In genomic region chr2:40488927-40489677, GRCh38 we compare ENCODE assay signal across 9 cellular contexts. TPM values are rescaled to one million over a fixed set of nuclear protein-coding genes. Genes with fewer than 3 reads are reported as not detected.
A peak's percentile ranks its signal among the peaks of the same experiment; 100 is the strongest.
DNase-seq lines count a peak whose midpoint lies in the region; ATAC-seq and TF ChIP-seq lines count a peak whose summit lies in the region.
"Had no signal": no experiment of that assay in that cellular context is flagged by ENCODE, and none has a peak within 500 bp of the region (broad histone marks: within the 10 kb centered on the region; RNA-seq: fewer than 3 reads in every experiment).

No MANE protein-coding gene starts in this region.

- H3K4me3 Mint-ChIP-seq in brain (peak overlapping the region in 4 of 5 experiments; percentile 3 to 50 (median 18)), type B pancreatic cell (no peak overlapping the region)

- H3K27me3 Mint-ChIP-seq in brain (no peaks in the 10 kb centered on the region), type B pancreatic cell (peaks cover 12% of the 10 kb centered on the region)

- H3K27me3 ChIP-seq in mononuclear cell (ENCODE audit: insufficient read depth, low read length): no peaks in the 10 kb centered on the region

- DNase-seq in AG08395 (ENCODE audit: low spot score) (peak; percentile 32), type B pancreatic cell (ENCODE audit: extremely low spot score, unreplicated experiment) (no peak), midbrain (lab: John Stamatoyannopoulos, UW) (no peak)
- DNase-seq in stimulated activated CD4-positive, alpha-beta T cell treated with anti-CD3 and anti-CD28 coated beads, Interleukin-2, amount 100 ng/mL, for 24 hours: no peak

- TF ChIP-seq CTCF in brain (conservative IDR thresholded peaks at IDR 0.05): no peak
- TF ChIP-seq CTCF in type B pancreatic cell (conservative IDR thresholded peaks at IDR 0.05): no peak

- ATAC-seq in HG03432 (IDR thresholded peaks at IDR 0.05; ENCODE audit: unreplicated experiment): peak; percentile 82
- ATAC-seq in GM18502 (IDR thresholded peaks at IDR 0.05; ENCODE audit: poor library complexity, unreplicated experiment): no peak

- peaks cover 29% of the 10 kb centered on the region for H3K4me1 Mint-ChIP-seq in brain
- peaks cover 17% of the 10 kb centered on the region for H3K4me1 Mint-ChIP-seq in type B pancreatic cell (ENCODE audit: unreplicated experiment)

- peak overlapping the region; percentile 7 for H3K4me3 ChIP-seq in mononuclear cell (ENCODE audit: low read length)

- H3K9me3 ChIP-seq in mononuclear cell (ENCODE audit: low read depth, low read length): no peaks in the 10 kb centered on the region

- H3K9me3 Mint-ChIP-seq in brain: peaks cover 0 to 4% (median 4%) of the 10 kb centered on the region in 5 experiments
- no peaks in the 10 kb centered on the region for H3K9me3 Mint-ChIP-seq in type B pancreatic cell

- peaks cover 41% of the 10 kb centered on the region for H3K4me1 ChIP-seq in mononuclear cell (ENCODE audit: insufficient read depth, low read length)

- no peaks in the 10 kb centered on the region for H3K36me3 Mint-ChIP-seq in brain
- H3K36me3 Mint-ChIP-seq in type B pancreatic cell: no peaks in the 10 kb centered on the region
- H3K36me3 Mint-ChIP-seq: activated naive CD4-positive, alpha-beta T cell treated with anti-CD3 and anti-CD28 coated beads, Interleukin-2, amount 50 U/mL, for 72 hours had no signal

- H3K27ac Mint-ChIP-seq in brain (peak overlapping the region in 2 of 5 experiments; percentile 5 to 6), type B pancreatic cell (no peak overlapping the region)

RNA-seq across cellular contexts. Expression of gene SLC8A1, which starts 37.2 kb away (rescaled TPM):
- 7.6 TPM for polyA plus RNA-seq in brain (ENCODE audit: insufficient read depth, low read depth, low replicate concordance)
- total RNA-seq in mononuclear cell (51.2 TPM), type B pancreatic cell (ENCODE audit: low replicate concordance) (21.7 and 42.1 TPM in 2 replicates)
